In the genomic region with DNA sequence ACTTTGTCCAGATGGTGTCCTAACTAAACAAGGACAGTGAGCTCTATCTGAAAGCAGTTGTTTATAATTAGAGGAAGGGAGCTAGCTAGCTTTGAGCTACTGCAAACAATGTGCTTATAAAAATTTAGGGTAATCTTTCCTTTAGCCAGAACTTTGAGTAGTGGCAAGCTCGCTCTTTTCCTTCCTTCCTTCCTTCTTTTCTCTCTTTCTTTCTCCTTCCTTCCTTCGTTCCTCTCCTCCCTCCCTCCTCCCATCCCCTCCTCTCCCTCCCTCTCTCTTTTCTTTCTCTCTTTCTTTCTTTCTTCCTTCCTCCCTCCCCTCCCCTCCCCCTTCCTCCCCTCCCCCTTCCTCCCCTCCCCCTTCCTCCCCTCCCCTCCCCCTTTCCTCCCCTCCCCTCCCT, we compare ENCODE assay signal across 18 cellular contexts.
"Had no signal": no experiment of that assay in that cellular context is flagged by ENCODE, and none has a peak within 500 bp of the region (broad histone marks: within the 10 kb centered on the region; RNA-seq: fewer than 3 reads in every experiment).

No MANE protein-coding gene starts in this region.

- H3K27me3 ChIP-seq: gastrocnemius medialis, heart right ventricle, sigmoid colon, testis, tibial nerve had no signal

- H2AFZ ChIP-seq: parathyroid adenoma had no signal

- H3K36me3 Mint-ChIP-seq: naive thymus-derived CD4-positive, alpha-beta T cell; stimulated activated naive B cell treated with anti-CD40 and anti-IgM and Interleukin-4, amounts not matched to agents 10 μg/mL and 1 μg/mL and 100 μg/mL, for 72 hours had no signal

- H3K4me3 ChIP-seq: gastrocnemius medialis, heart right ventricle, psoas muscle, sigmoid colon, skin epidermis, testis, tibial nerve had no signal

- H3K36me3 ChIP-seq: gastrocnemius medialis, heart right ventricle, sigmoid colon, tibial nerve had no signal

- DNase-seq: dermis blood vessel endothelial cell; gastrocnemius medialis; heart right ventricle; hypothalamus; kidney glomerular epithelial cell; naive thymus-derived CD4-positive, alpha-beta T cell; nephron progenitor cell; psoas muscle; retina; sigmoid colon; stimulated activated CD4-positive, alpha-beta T cell treated with anti-CD3 and anti-CD28 coated beads, Interleukin-2, amount 100 ng/mL, for 24 hours; stimulated activated CD4-positive, alpha-beta T cell treated with anti-CD3 and anti-CD28 coated beads, Interleukin-4, amount 100 ng/mL, for 4 hours; stimulated activated naive B cell treated with anti-CD40 and anti-IgM and Interleukin-4, amounts not matched to agents 10 μg/mL and 1 μg/mL and 100 μg/mL, for 72 hours; stimulated activated naive CD8-positive, alpha-beta T cell treated with anti-CD3 and anti-CD28 coated beads, Interleukin-15, amount 100 ng/mL, for 72 hours; testis had no signal

- H3K9me3 Mint-ChIP-seq: nephron progenitor cell had no signal

- H3K9ac ChIP-seq: parathyroid adenoma had no signal

- H3K27ac Mint-ChIP-seq: naive thymus-derived CD4-positive, alpha-beta T cell; nephron progenitor cell; stimulated activated naive B cell treated with anti-CD40 and anti-IgM and Interleukin-4, amounts not matched to agents 10 μg/mL and 1 μg/mL and 100 μg/mL, for 72 hours had no signal

- H3K27ac ChIP-seq: gastrocnemius medialis, heart right ventricle, parathyroid adenoma, psoas muscle, sigmoid colon, skin epidermis, testis, tibial nerve had no signal

- H3K4me1 ChIP-seq: gastrocnemius medialis, heart right ventricle, parathyroid adenoma, psoas muscle, sigmoid colon, testis, tibial nerve had no signal

- H3K4me3 Mint-ChIP-seq: naive thymus-derived CD4-positive, alpha-beta T cell; nephron progenitor cell; stimulated activated naive B cell treated with anti-CD40 and anti-IgM and Interleukin-4, amounts not matched to agents 10 μg/mL and 1 μg/mL and 100 μg/mL, for 72 hours; stimulated activated naive CD8-positive, alpha-beta T cell treated with anti-CD3 and anti-CD28 coated beads, Interleukin-15, amount 100 ng/mL, for 72 hours had no signal

- ATAC-seq: gastrocnemius medialis; heart right ventricle; naive thymus-derived CD4-positive, alpha-beta T cell; psoas muscle; stimulated activated naive B cell treated with anti-CD40 and anti-IgM and Interleukin-4, amounts not matched to agents 10 μg/mL and 1 μg/mL and 100 μg/mL, for 72 hours; stimulated activated naive CD8-positive, alpha-beta T cell treated with anti-CD3 and anti-CD28 coated beads, Interleukin-15, amount 100 ng/mL, for 72 hours had no signal

- H3K27me3 Mint-ChIP-seq: naive thymus-derived CD4-positive, alpha-beta T cell; stimulated activated naive B cell treated with anti-CD40 and anti-IgM and Interleukin-4, amounts not matched to agents 10 μg/mL and 1 μg/mL and 100 μg/mL, for 72 hours; stimulated activated naive CD8-positive, alpha-beta T cell treated with anti-CD3 and anti-CD28 coated beads, Interleukin-15, amount 100 ng/mL, for 72 hours had no signal

- H3K9me3 ChIP-seq: gastrocnemius medialis, heart right ventricle, psoas muscle, sigmoid colon, testis, tibial nerve had no signal

- H3K4me1 Mint-ChIP-seq: naive thymus-derived CD4-positive, alpha-beta T cell; stimulated activated naive B cell treated with anti-CD40 and anti-IgM and Interleukin-4, amounts not matched to agents 10 μg/mL and 1 μg/mL and 100 μg/mL, for 72 hours; stimulated activated naive CD8-positive, alpha-beta T cell treated with anti-CD3 and anti-CD28 coated beads, Interleukin-15, amount 100 ng/mL, for 72 hours had no signal
